16 cellular contexts compared by ENCODE assay signal in the genomic region with DNA sequence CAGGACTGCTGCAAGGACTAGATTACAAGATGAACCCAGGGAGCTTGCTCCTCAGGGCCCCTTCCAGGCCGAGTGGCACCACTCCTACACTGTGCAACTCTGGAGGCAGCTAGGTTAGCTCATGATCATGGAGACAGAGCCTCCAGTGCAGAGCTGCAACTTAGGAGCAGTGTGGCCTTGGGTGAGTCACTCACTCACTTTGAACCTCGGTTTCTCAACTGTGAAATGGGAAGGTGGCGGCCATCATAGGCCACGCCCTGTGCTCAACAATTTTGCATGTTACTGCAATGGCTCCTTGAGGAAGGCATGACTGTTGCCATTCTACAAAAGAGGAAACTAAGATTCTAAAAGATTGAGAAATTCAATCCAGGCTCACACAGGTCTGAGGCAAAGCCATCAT. TPM values are rescaled to one million over a fixed set of nuclear protein-coding genes. Genes with fewer than 3 reads are reported as not detected.
"Had no signal": no experiment of that assay in that cellular context is flagged by ENCODE, and none has a peak within 500 bp of the region (broad histone marks: within the 10 kb centered on the region; RNA-seq: fewer than 3 reads in every experiment).

No MANE protein-coding gene starts in this region.

- H3K27ac ChIP-seq: foreskin keratinocyte, ovary had no signal

- H3K27me3 ChIP-seq: foreskin keratinocyte, ovary had no signal

- H3K4me1 Mint-ChIP-seq: brain, nephron progenitor cell had no signal

- H3K4me1 ChIP-seq: foreskin keratinocyte had no signal

- H3K9me3 Mint-ChIP-seq: activated naive CD4-positive, alpha-beta T cell treated with anti-CD3 and anti-CD28 coated beads, Interleukin-2, amount 50 U/mL, for 24 hours; activated T-helper 2 cell treated with anti-CD3 and anti-CD28 coated beads, Interferon-gamma antibody, Interleukin-2, Interleukin-4, amounts not matched to agents 10 μg/mL and 5 μg/mL and 100 μg/mL, durations not matched to agents 14 hours and 24 hours and 36 hours; nephron progenitor cell; stimulated activated naive CD8-positive, alpha-beta T cell treated with anti-CD3 and anti-CD28 coated beads, Interleukin-15, Interleukin-2, amounts not matched to agents 100 ng/mL and 50 ng/mL, for 24 hours had no signal

- H3K4me3 Mint-ChIP-seq: activated CD8-positive, alpha-beta T cell treated with anti-CD3 and anti-CD28 coated beads, Interleukin-2, amount 10 ng/mL, durations not matched to agents 7 days and 5 days; activated naive CD4-positive, alpha-beta T cell treated with anti-CD3 and anti-CD28 coated beads, Interleukin-2, amount 50 U/mL, for 24 hours; brain; nephron progenitor cell; stimulated activated naive CD8-positive, alpha-beta T cell treated with anti-CD3 and anti-CD28 coated beads, Interleukin-15, Interleukin-2, amounts not matched to agents 100 ng/mL and 50 ng/mL, for 24 hours had no signal

- H3K27ac Mint-ChIP-seq: activated CD8-positive, alpha-beta T cell treated with anti-CD3 and anti-CD28 coated beads, Interleukin-2, amount 10 ng/mL, durations not matched to agents 7 days and 5 days; activated naive CD4-positive, alpha-beta T cell treated with anti-CD3 and anti-CD28 coated beads, Interleukin-2, amount 50 U/mL, for 24 hours; activated T-helper 2 cell treated with anti-CD3 and anti-CD28 coated beads, Interferon-gamma antibody, Interleukin-2, Interleukin-4, amounts not matched to agents 10 μg/mL and 5 μg/mL and 100 μg/mL, durations not matched to agents 14 hours and 24 hours and 36 hours; brain; nephron progenitor cell; stimulated activated naive CD8-positive, alpha-beta T cell treated with anti-CD3 and anti-CD28 coated beads, Interleukin-15, Interleukin-2, amounts not matched to agents 100 ng/mL and 50 ng/mL, for 24 hours had no signal

- H3K36me3 ChIP-seq: ovary had no signal

- DNase-seq: activated CD4-positive, alpha-beta T cell treated with anti-CD3 and anti-CD28 coated beads for 4 hours; activated CD8-positive, alpha-beta memory T cell treated with anti-CD3 and anti-CD28 coated beads, Interleukin-2, amount 50 U/mL, for 48 hours; activated CD8-positive, alpha-beta T cell treated with anti-CD3 and anti-CD28 coated beads, Interleukin-2, amount 10 ng/mL, durations not matched to agents 7 days and 5 days; foreskin keratinocyte; left colon; mammary epithelial cell; nephron progenitor cell; ovary; SK-N-SH; stimulated activated CD4-positive, alpha-beta T cell treated with anti-CD3 and anti-CD28 coated beads, Interleukin-4, amount 100 ng/mL, for 1 hour; stimulated activated CD8-positive, alpha-beta memory T cell treated with anti-CD3 and anti-CD28 coated beads, Interleukin-4, amount 100 ng/mL, for 48 hours; T-helper 2 cell had no signal

- H3K9me3 ChIP-seq: ovary, SK-N-SH had no signal

- H3K27me3 Mint-ChIP-seq: activated naive CD4-positive, alpha-beta T cell treated with anti-CD3 and anti-CD28 coated beads, Interleukin-2, amount 50 U/mL, for 24 hours; brain; stimulated activated naive CD8-positive, alpha-beta T cell treated with anti-CD3 and anti-CD28 coated beads, Interleukin-15, Interleukin-2, amounts not matched to agents 100 ng/mL and 50 ng/mL, for 24 hours had no signal

- H3K4me3 ChIP-seq: ovary had no signal

RNA-seq across cellular contexts. Expression of a gene that starts 11.2 kb away (rescaled TPM):
- polyA plus RNA-seq: foreskin keratinocyte, mammary epithelial cell, SK-N-SH had no signal

RNA-seq across cellular contexts. Expression of a gene that starts 45.8 kb away (rescaled TPM):
- polyA plus RNA-seq: foreskin keratinocyte, mammary epithelial cell, SK-N-SH had no signal
